In the genomic region with DNA sequence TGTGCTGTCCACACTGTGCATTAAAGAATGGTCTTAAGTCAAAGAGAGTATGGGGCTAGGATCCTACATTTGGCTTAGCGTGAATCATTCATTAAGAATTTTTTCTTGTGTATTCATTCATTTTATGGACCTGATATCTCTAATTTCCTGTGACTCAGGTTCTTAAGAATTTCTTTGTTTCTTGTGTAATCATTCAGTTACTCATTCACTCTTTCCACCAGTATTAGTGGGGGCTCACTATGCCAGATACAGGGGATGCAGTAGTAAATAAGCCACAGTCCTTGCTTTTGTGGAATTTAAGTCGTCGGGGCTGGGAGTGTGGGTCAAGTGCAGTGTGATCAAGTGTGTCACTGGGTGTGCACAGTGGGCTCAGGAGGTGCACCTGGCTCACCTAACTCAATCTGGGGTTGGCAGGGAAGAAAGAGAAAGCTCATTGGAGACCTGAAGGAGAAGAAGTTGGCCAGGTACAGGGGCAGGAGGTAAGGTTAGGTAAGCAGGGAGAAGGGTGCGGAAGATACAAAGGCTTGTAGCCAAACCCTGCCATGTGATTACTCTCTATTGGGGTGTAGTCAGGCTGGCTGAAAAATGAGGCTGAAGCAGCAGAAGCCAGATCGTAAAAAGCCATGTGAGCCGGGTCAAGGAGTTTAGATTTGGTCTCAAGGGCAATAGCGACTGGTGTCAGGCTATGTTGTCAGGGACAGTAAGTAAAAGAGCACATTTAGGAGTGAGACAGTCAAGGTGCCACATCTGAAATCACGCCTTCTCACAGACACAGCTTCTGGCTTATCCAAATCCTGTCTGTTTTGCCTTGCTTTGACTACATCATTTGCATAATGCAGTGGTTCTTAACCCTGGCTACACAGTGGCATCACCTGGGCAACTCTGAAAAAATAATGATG, we compare ENCODE assay signal across 10 cellular contexts.
DNase-seq lines count a peak whose midpoint lies in the region; ATAC-seq, FAIRE-seq and TF ChIP-seq lines count a peak whose summit lies in the region.
"Had no signal": no experiment of that assay in that cellular context is flagged by ENCODE, and none has a peak within 500 bp of the region (broad histone marks: within the 10 kb centered on the region; RNA-seq: fewer than 3 reads in every experiment).

No MANE protein-coding gene starts in this region.

- peaks cover 7% of the 10 kb centered on the region for H3K27me3 Mint-ChIP-seq in glutamatergic neuron (ENCODE audit: unreplicated experiment)

- no peak overlapping the region for H3K4me3 ChIP-seq in RWPE2 (ENCODE audit: severe bottlenecking)
- H3K4me3 ChIP-seq in fibroblast of villous mesenchyme (ENCODE audit: low read depth, low read length), result no peak overlapping the region
- H3K4me3 ChIP-seq in thyroid gland (replicated peaks in 1 of 3), result no peak overlapping the region
- H3K4me3 ChIP-seq: heart right ventricle had no signal

- intact Hi-C loops in thyroid gland (cut with DNase I), result no loop called here

- peak; percentile 84 for ATAC-seq in RWPE2 (ENCODE audit: low read depth)
- ATAC-seq: heart right ventricle had no signal

- H3K9me3 Mint-ChIP-seq in glutamatergic neuron (ENCODE audit: unreplicated experiment), result peaks cover 5% of the 10 kb centered on the region
- H3K9me3 Mint-ChIP-seq: activated naive CD4-positive, alpha-beta T cell treated with anti-CD3 and anti-CD28 coated beads for 36 hours had no signal

- H3K27ac ChIP-seq in RWPE2 (ENCODE audit: poor library complexity, severe bottlenecking) (peak overlapping the region; percentile 96), thyroid gland (peak overlapping the region in 2 of 3 donors; percentile 43 to 51)
- H3K27ac ChIP-seq: heart right ventricle, neutrophil had no signal

- TF ChIP-seq CTCF in RWPE2 (IDR thresholded peaks at IDR 0.05; ENCODE audit: poor library complexity, severe bottlenecking) (no peak), fibroblast of villous mesenchyme (IDR thresholded peaks at IDR 0.05; ENCODE audit: insufficient read depth, low read depth, low read length) (no peak), thyroid gland (IDR thresholded peaks at IDR 0.05) (no peak), glutamatergic neuron (IDR thresholded peaks at IDR 0.05; ENCODE audit: partially characterized antibody, unreplicated experiment) (no peak)

- no peak overlapping the region for H3K27ac Mint-ChIP-seq in glutamatergic neuron (ENCODE audit: unreplicated experiment)
- H3K27ac Mint-ChIP-seq: activated naive CD4-positive, alpha-beta T cell treated with anti-CD3 and anti-CD28 coated beads for 36 hours had no signal

- WGBS in thyroid gland, 2 donors, result 61% methylated on average over 8 of the region's 8 CpGs

- TF ChIP-seq POLR2A in H54 (IDR thresholded peaks at IDR 0.05; ENCODE audit: low read depth, low read length) (no peak), thyroid gland (IDR thresholded peaks at IDR 0.05) (no peak)

- H3K4me1 ChIP-seq in RWPE2 (ENCODE audit: insufficient read depth, poor library complexity, severe bottlenecking) (peaks cover 73% of the 10 kb centered on the region), thyroid gland (peaks cover 22% of the 10 kb centered on the region in 2 donors)
- H3K4me1 ChIP-seq: heart right ventricle had no signal

- H3K4me3 Mint-ChIP-seq in glutamatergic neuron (ENCODE audit: unreplicated experiment), result no peak overlapping the region
- H3K4me3 Mint-ChIP-seq: activated naive CD4-positive, alpha-beta T cell treated with anti-CD3 and anti-CD28 coated beads for 36 hours had no signal

- H3K36me3 ChIP-seq in RWPE2 (ENCODE audit: low read depth) (peaks cover 19% of the 10 kb centered on the region), thyroid gland (no peaks in the 10 kb centered on the region)
- H3K36me3 ChIP-seq: neutrophil had no signal

- peak; percentile 50 for FAIRE-seq in H54 (lab: Jason Lieb, UNC)

- H3K9me3 ChIP-seq in RWPE2 (ENCODE audit: severe bottlenecking) (no peaks in the 10 kb centered on the region), thyroid gland (no peaks in the 10 kb centered on the region)
- H3K9me3 ChIP-seq: heart right ventricle, neutrophil had no signal

- H3K27me3 ChIP-seq in RWPE2 (ENCODE audit: insufficient read depth, poor library complexity, severe bottlenecking) (no peaks in the 10 kb centered on the region), thyroid gland (no peaks in the 10 kb centered on the region)
- H3K27me3 ChIP-seq: heart right ventricle, neutrophil had no signal

- DNase-seq in H54 (ENCODE audit: insufficient read length, low spot score) (peak; percentile 35), RWPE2 (ENCODE audit: low spot score) (no peak), fibroblast of villous mesenchyme (ENCODE audit: low read depth) (peak; percentile 88), thyroid gland (peak; percentile 10 to 41), glutamatergic neuron (no peak), NCI-H1694 treated with DMSO at 0.1 percent for 48 hours (lab: John Stamatoyannopoulos, UW) (no peak)
- no peak for DNase-seq in effector CD8-positive, alpha-beta T cell (lab: John Stamatoyannopoulos, UW)
- DNase-seq: activated naive CD4-positive, alpha-beta T cell treated with anti-CD3 and anti-CD28 coated beads for 36 hours; heart right ventricle had no signal

- H3K36me3 Mint-ChIP-seq in glutamatergic neuron (ENCODE audit: unreplicated experiment), result no peaks in the 10 kb centered on the region

- H3K4me1 Mint-ChIP-seq in glutamatergic neuron (ENCODE audit: low read depth, unreplicated experiment), result peaks cover 8% of the 10 kb centered on the region

Comparison
In these comparisons a context has a peak if more than half of its experiments do, and no peak if none do; other contexts are left out.
1. DNase-seq: peak in H54 (single experiment), fibroblast of villous mesenchyme (single experiment) and thyroid gland (2 of 2); none in RWPE2 (single experiment), effector CD8-positive, alpha-beta T cell (single experiment), glutamatergic neuron (single experiment) and NCI-H1694 treated with DMSO at 0.1 percent for 48 hours (single experiment).